In the genomic region with DNA sequence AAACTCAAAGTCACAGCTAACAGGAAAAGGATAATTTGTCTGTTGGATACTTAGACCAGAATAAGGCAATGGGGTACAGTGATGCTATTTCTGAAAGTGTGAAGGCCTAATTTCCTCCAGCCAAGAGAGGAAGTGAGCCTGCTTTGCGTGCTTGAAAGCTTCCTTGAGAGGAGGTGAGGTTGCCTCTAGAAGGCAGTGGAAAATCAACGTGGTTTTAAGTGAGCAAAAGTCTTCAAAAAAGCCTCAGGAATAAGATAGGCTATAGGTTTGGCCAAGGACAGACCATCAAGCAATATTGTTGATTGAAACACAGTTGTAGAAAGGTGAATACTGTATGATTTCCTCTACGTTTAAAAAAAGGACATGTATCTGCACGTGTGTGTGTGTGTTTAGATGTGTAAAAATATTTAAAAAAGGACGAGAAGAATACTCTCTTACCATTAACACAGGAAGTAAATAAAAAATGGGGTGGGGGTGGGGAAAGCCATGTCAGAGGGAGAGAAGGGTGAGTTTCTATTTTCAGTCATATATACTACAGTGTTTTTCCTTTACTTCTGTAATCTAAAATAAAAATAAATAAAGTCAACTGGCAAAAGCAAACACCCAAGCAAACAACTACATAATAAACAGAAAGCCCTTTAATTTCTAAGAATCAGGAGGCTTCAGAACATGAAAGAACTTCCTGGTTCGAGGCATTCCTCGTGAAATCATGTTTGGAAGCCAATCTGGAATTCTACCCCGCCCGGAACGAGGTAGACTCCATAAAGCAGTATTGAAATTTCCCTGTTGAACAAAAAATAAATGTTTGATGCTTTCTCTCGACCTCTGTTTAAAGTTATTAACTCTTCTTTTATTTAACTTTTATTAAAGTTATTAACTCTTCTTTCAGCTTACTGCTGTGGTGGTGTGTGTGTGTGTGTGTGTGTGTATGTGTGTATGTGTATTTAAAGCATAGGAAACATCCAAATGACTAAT, we compare ENCODE assay signal across 1 cellular context.
A peak's percentile ranks its signal among the peaks of the same experiment; 100 is the strongest.
TF ChIP-seq lines count a peak whose summit lies in the region.

No MANE protein-coding gene starts in this region.

TF ChIP-seq in K562, 482 proteins besides CTCF, POLR2A, EP300 and RAD21 (continued from another document):
- TF ChIP-seq NFYB (IDR thresholded peaks at IDR 0.05; ENCODE audit: extremely low read depth, insufficient read length): no peak
- TF ChIP-seq ZFX (CRISPR knock-in tag; IDR thresholded peaks at IDR 0.05): peak; percentile 29; the same call in 1 of the 2 replicates
- TF ChIP-seq ZSCAN32 (CRISPR knock-in tag; IDR thresholded peaks at IDR 0.05): no peak
- peak; percentile 61; the same call in 1 of the 2 replicates for TF ChIP-seq ELF1 (tag; IDR thresholded peaks at IDR 0.05)
- no peak for TF ChIP-seq TEAD1 (CRISPR knock-in tag; IDR thresholded peaks at IDR 0.05)
- no peak for TF ChIP-seq NR4A1 (CRISPR knock-in tag; IDR thresholded peaks at IDR 0.05)
- TF ChIP-seq NR4A1 (tag; IDR thresholded peaks at IDR 0.05): peak; percentile 42; the same call in 1 of the 2 replicates
- TF ChIP-seq IRF9 (tag; IDR thresholded peaks at IDR 0.05): peak; percentile 6; the same call in 1 of the 2 replicates
- TF ChIP-seq HNRNPL (IDR thresholded peaks at IDR 0.05; ENCODE audit: low read depth, low read length): no peak
- no peak for TF ChIP-seq ZNF408 (CRISPR knock-in tag; IDR thresholded peaks at IDR 0.05; ENCODE audit: low read depth)
- TF ChIP-seq ZNF584 (CRISPR knock-in tag; IDR thresholded peaks at IDR 0.05; ENCODE audit: low read depth): 0 out of 2 replicates have a peak, but pooled peaks have one; percentile 73
- 0 out of 2 replicates have a peak, but pooled peaks have one; percentile 15 for TF ChIP-seq ZNF175 (CRISPR knock-in tag; IDR thresholded peaks at IDR 0.05; ENCODE audit: low read depth)
- peak; percentile 22; the same call in 1 of the 2 replicates for TF ChIP-seq DMBX1 (CRISPR knock-in tag; IDR thresholded peaks at IDR 0.05; ENCODE audit: borderline replicate concordance)
- no peak for TF ChIP-seq CSDE1 (IDR thresholded peaks at IDR 0.05)
- TF ChIP-seq SRF (CRISPR knock-in tag; IDR thresholded peaks at IDR 0.05): no peak
- TF ChIP-seq NFIC (IDR thresholded peaks at IDR 0.05): no peak
- TF ChIP-seq, protein P1, sequence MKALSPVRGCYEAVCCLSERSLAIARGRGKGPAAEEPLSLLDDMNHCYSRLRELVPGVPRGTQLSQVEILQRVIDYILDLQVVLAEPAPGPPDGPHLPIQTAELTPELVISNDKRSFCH (CRISPR knock-in tag; IDR thresholded peaks at IDR 0.05): no peak
- TF ChIP-seq, protein P1 (tag; IDR thresholded peaks at IDR 0.05): peak; percentile 27; the same call in 1 of the 2 replicates
- no peak for TF ChIP-seq ZNF583 (CRISPR knock-in tag; IDR thresholded peaks at IDR 0.05)
- 0 out of 2 replicates have a peak, but pooled peaks have one; percentile 18 for TF ChIP-seq ZNF592 (IDR thresholded peaks at IDR 0.05)
- no peak for TF ChIP-seq FOXJ3 (CRISPR knock-in tag; IDR thresholded peaks at IDR 0.05)
- no peak for TF ChIP-seq ATF2 (CRISPR knock-in tag; IDR thresholded peaks at IDR 0.05)
- no peak for TF ChIP-seq TCF7 (IDR thresholded peaks at IDR 0.05; ENCODE audit: borderline replicate concordance)
- TF ChIP-seq CGGBP1 (CRISPR knock-in tag; IDR thresholded peaks at IDR 0.05): no peak
- TF ChIP-seq, protein P2, sequence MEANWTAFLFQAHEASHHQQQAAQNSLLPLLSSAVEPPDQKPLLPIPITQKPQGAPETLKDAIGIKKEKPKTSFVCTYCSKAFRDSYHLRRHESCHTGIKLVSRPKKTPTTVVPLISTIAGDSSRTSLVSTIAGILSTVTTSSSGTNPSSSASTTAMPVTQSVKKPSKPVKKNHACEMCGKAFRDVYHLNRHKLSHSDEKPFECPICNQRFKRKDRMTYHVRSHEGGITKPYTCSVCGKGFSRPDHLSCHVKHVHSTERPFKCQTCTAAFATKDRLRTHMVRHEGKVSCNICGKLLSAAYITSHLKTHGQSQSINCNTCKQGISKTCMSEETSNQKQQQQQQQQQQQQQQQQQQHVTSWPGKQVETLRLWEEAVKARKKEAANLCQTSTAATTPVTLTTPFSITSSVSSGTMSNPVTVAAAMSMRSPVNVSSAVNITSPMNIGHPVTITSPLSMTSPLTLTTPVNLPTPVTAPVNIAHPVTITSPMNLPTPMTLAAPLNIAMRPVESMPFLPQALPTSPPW (CRISPR knock-in tag; IDR thresholded peaks at IDR 0.05): peak; percentile 10; the same call in 1 of the 2 replicates
- TF ChIP-seq MYBL2 (IDR thresholded peaks at IDR 0.05; ENCODE audit: low read depth): no peak
- TF ChIP-seq MYBL2 (CRISPR knock-in tag; IDR thresholded peaks at IDR 0.05; ENCODE audit: borderline replicate concordance): no peak
- TF ChIP-seq ZNF3 (CRISPR knock-in tag; IDR thresholded peaks at IDR 0.05): no peak
- no peak for TF ChIP-seq CBX1 (IDR thresholded peaks at IDR 0.05; ENCODE audit: low read depth)
- no peak for TF ChIP-seq ZNF253 (CRISPR knock-in tag; conservative IDR thresholded peaks at IDR 0.05)
TF ChIP-seq in K562: peak in this region for 31.
